ENCODE assay signal across 15 cellular contexts in genomic region chr13:46624821-46625220, GRCh38.
"Had no signal": no experiment of that assay in that cellular context is flagged by ENCODE, and none has a peak within 500 bp of the region (broad histone marks: within the 10 kb centered on the region; RNA-seq: fewer than 3 reads in every experiment).

No MANE protein-coding gene starts in this region.

- ATAC-seq: activated CD4-positive, CD25-positive, alpha-beta regulatory T cell treated with anti-CD3 and anti-CD28 coated beads, Interleukin-2, amount 50 U/mL, for 24 hours; activated CD8-positive, alpha-beta memory T cell treated with anti-CD3 and anti-CD28 coated beads, Interleukin-2, amount 10 ng/mL, durations not matched to agents 7 days and 5 days; left colon; sciatic nerve had no signal

- H3K27ac Mint-ChIP-seq: activated CD8-positive, alpha-beta memory T cell treated with anti-CD3 and anti-CD28 coated beads, Interleukin-2, amount 10 ng/mL, durations not matched to agents 7 days and 5 days; activated naive CD8-positive, alpha-beta T cell; activated T-cell treated with anti-CD3 and anti-CD28 coated beads, Interleukin-2, amount 50 U/mL, for 24 hours; type B pancreatic cell had no signal

- DNase-seq: activated CD4-positive, alpha-beta T cell treated with anti-CD3 and anti-CD28 coated beads, Interleukin-2, amount 50 U/mL, for 4 hours; activated CD8-positive, alpha-beta memory T cell treated with anti-CD3 and anti-CD28 coated beads, Interleukin-2, amount 10 ng/mL, durations not matched to agents 7 days and 5 days; activated effector memory CD4-positive, alpha-beta T cell treated with Interleukin-2 at 50 U/mL for 16 hours; activated T-cell treated with anti-CD3 and anti-CD28 coated beads, Interleukin-2, amount 50 U/mL, for 24 hours; amygdala; dermis blood vessel endothelial cell; immature natural killer cell; left colon; stimulated activated CD4-positive, alpha-beta T cell treated with anti-CD3 and anti-CD28 coated beads, Interleukin-2, amount 100 ng/mL, for 24 hours; stimulated activated naive CD4-positive, alpha-beta T cell; substantia nigra had no signal

- H3K4me3 Mint-ChIP-seq: activated CD8-positive, alpha-beta memory T cell treated with anti-CD3 and anti-CD28 coated beads, Interleukin-2, amount 10 ng/mL, durations not matched to agents 7 days and 5 days; activated naive CD8-positive, alpha-beta T cell; activated T-cell treated with anti-CD3 and anti-CD28 coated beads, Interleukin-2, amount 50 U/mL, for 24 hours; type B pancreatic cell had no signal

- H3K36me3 Mint-ChIP-seq: immature natural killer cell had no signal

- H3K27me3 Mint-ChIP-seq: activated CD8-positive, alpha-beta memory T cell treated with anti-CD3 and anti-CD28 coated beads, Interleukin-2, amount 10 ng/mL, durations not matched to agents 7 days and 5 days; activated naive CD8-positive, alpha-beta T cell; activated T-cell treated with anti-CD3 and anti-CD28 coated beads, Interleukin-2, amount 50 U/mL, for 24 hours; type B pancreatic cell had no signal

- H3K9me3 Mint-ChIP-seq: activated T-cell treated with anti-CD3 and anti-CD28 coated beads, Interleukin-2, amount 50 U/mL, for 24 hours; immature natural killer cell; type B pancreatic cell had no signal
